In genomic region chr1:41455479-41456271, GRCh38 we compare ENCODE assay signal across 11 cellular contexts. TPM values are rescaled to one million over a fixed set of nuclear protein-coding genes. Genes with fewer than 3 reads are reported as not detected.
DNase-seq lines count a peak whose midpoint lies in the region; ATAC-seq and TF ChIP-seq lines count a peak whose summit lies in the region.
"Had no signal": no experiment of that assay in that cellular context is flagged by ENCODE, and none has a peak within 500 bp of the region (broad histone marks: within the 10 kb centered on the region; RNA-seq: fewer than 3 reads in every experiment).

No MANE protein-coding gene starts in this region.

- TF ChIP-seq CTCF in tibial nerve (IDR thresholded peaks at IDR 0.05) = no peak

- WGBS in tibial nerve, 2 donors = 63 to 76% methylated on average over 7 to 8 of the region's 8 CpGs

- H3K27ac ChIP-seq in muscle layer of colon (ENCODE audit: low read depth, low read length) (peak overlapping the region; percentile 72), tibial nerve (peak overlapping the region in 1 of 4 donors; percentile 22)
- H3K27ac ChIP-seq: A549 had no signal

- H3K36me3 ChIP-seq in muscle layer of colon (ENCODE audit: insufficient read depth, low read length) (no peaks in the 10 kb centered on the region), tibial nerve (no peaks in the 10 kb centered on the region)

- H3K9me3 ChIP-seq in muscle layer of colon (ENCODE audit: low read length) = no peaks in the 10 kb centered on the region
- H3K9me3 ChIP-seq in tibial nerve = no peaks in the 10 kb centered on the region
- H3K9me3 ChIP-seq: A549 had no signal

- no peak for TF ChIP-seq EP300 in tibial nerve (IDR thresholded peaks at IDR 0.05)

- H3K4me3 ChIP-seq in muscle layer of colon (ENCODE audit: low read depth in 1 of 2, low read length in 2 of 2) (no peak overlapping the region), tibial nerve (no peak overlapping the region)
- H3K4me3 ChIP-seq: A549 had no signal

- H3K4me1 ChIP-seq in muscle layer of colon (ENCODE audit: insufficient read depth, low read length) = peaks cover 25% of the 10 kb centered on the region
- H3K4me1 ChIP-seq in tibial nerve = peaks cover 0 to 26% (median 10%) of the 10 kb centered on the region in 4 donors
- H3K4me1 ChIP-seq: A549 had no signal

- H3K9ac ChIP-seq in muscle layer of colon (ENCODE audit: low read length) = no peak overlapping the region

- H3K27me3 ChIP-seq in muscle layer of colon (ENCODE audit: control insufficient read depth in 1 of 2, insufficient read depth in 2 of 2, low read length in 2 of 2) (no peaks in the 10 kb centered on the region), tibial nerve (no peaks in the 10 kb centered on the region)

- peak; percentile 53 for ATAC-seq in esophagus mucosa
- ATAC-seq: Panc1 had no signal

- DNase-seq in AG08395 (ENCODE audit: low spot score) = peak; percentile 84
- DNase-seq in RKO (ENCODE audit: low spot score) = peak; percentile 22
- no peak for DNase-seq in stimulated activated CD4-positive, alpha-beta T cell treated with anti-CD3 and anti-CD28 coated beads, Interleukin-15, amount 100 ng/mL, for 24 hours
- DNase-seq in 8988T = no peak
- no peak for DNase-seq in tibial nerve (ENCODE audit: low spot score in 2 of 2)
- no peak for DNase-seq in NCI-H1930 (lab: John Stamatoyannopoulos, UW)
- DNase-seq: activated CD4-positive, alpha-beta T cell treated with anti-CD3 and anti-CD28 coated beads for 48 hours had no signal

- TF ChIP-seq POLR2A in tibial nerve (IDR thresholded peaks at IDR 0.05) = no peak

RNA-seq across cellular contexts. Expression of gene EDN2, which starts 28.8 kb away (rescaled TPM):
- total RNA-seq in esophagus mucosa (4.7 TPM), tibial nerve (1 to 10 TPM in 1 of 4 donors, under 1 TPM in 1, not detected in 2; 0.78 to 3.1 TPM)

Comparison
In these comparisons a context has a peak if more than half of its experiments do, and no peak if none do; other contexts are left out.
1. DNase-seq: peak in AG08395 (single experiment) and RKO (single experiment); none in stimulated activated CD4-positive, alpha-beta T cell treated with anti-CD3 and anti-CD28 coated beads, Interleukin-15, amount 100 ng/mL, for 24 hours (single experiment), 8988T (single experiment), tibial nerve (0 of 2) and NCI-H1930 (0 of 2).